In the genomic region with DNA sequence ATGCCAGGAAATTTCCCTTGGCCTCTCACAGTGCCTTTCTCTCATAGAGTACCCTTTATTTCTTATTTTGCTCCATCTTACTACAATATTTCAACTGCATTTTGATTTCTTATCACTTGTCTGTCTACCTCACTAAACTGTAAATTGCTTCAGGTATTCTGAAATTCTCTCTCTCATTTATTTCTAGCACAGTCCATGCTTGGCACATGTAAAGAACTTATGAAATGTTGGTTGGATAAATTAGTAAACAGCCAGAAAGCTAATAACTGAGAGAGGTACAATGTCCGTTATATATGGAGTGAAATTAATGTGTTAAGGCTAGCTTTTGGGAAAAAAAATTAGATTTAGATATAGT, we compare ENCODE assay signal across 9 cellular contexts.
DNase-seq lines count a peak whose midpoint lies in the region; ATAC-seq and TF ChIP-seq lines count a peak whose summit lies in the region.
"Had no signal": no experiment of that assay in that cellular context is flagged by ENCODE, and none has a peak within 500 bp of the region (broad histone marks: within the 10 kb centered on the region; RNA-seq: fewer than 3 reads in every experiment).

No MANE protein-coding gene starts in this region.

- H3K9me3 Mint-ChIP-seq in CD14-positive monocyte (peaks cover 2 to 11% (median 2%) of the 10 kb centered on the region in 7 donors), memory B cell (no peaks in the 10 kb centered on the region)
- no peaks in the 10 kb centered on the region for H3K9me3 Mint-ChIP-seq in activated CD8-positive, alpha-beta T cell treated with anti-CD3 and anti-CD28 coated beads, Interleukin-2, amount 10 ng/mL, durations not matched to agents 7 days and 5 days (ENCODE audit: insufficient read depth)

- intact Hi-C loops in CD14-positive monocyte (cut with micrococcal nuclease) = no loop called here

- peak; percentile 11 for ATAC-seq in GM19395 (IDR thresholded peaks at IDR 0.05; ENCODE audit: unreplicated experiment)
- no peak for ATAC-seq in activated CD8-positive, alpha-beta T cell treated with anti-CD3 and anti-CD28 coated beads, Interleukin-2, amount 10 ng/mL, durations not matched to agents 7 days and 5 days
- ATAC-seq in memory B cell (ENCODE audit: low read depth) = no peak
- no peak for ATAC-seq in GM21447 (IDR thresholded peaks at IDR 0.05; ENCODE audit: unreplicated experiment)
- ATAC-seq in HG02763 (IDR thresholded peaks at IDR 0.05; ENCODE audit: unreplicated experiment) = no peak

- H3K27ac Mint-ChIP-seq in CD14-positive monocyte = peak overlapping the region in 6 of 7 donors; percentile 27 to 95 (median 78)
- peak overlapping the region; percentile 82 for H3K27ac Mint-ChIP-seq in activated CD8-positive, alpha-beta T cell treated with anti-CD3 and anti-CD28 coated beads, Interleukin-2, amount 10 ng/mL, durations not matched to agents 7 days and 5 days
- peak overlapping the region; percentile 59 for H3K27ac Mint-ChIP-seq in memory B cell

- DNase-seq in CD14-positive monocyte (ENCODE audit: low spot score) = no peak
- no peak for DNase-seq in activated CD8-positive, alpha-beta T cell treated with anti-CD3 and anti-CD28 coated beads, Interleukin-2, amount 10 ng/mL, durations not matched to agents 7 days and 5 days
- DNase-seq in memory B cell (ENCODE audit: low spot score in 2 of 2) = no peak
- DNase-seq in stimulated activated naive CD4-positive, alpha-beta T cell treated with Interleukin-2 at 50 U/mL for 16 hours (lab: John Stamatoyannopoulos, UW) = no peak
- no peak for DNase-seq in effector CD4-positive, alpha-beta T cell
- DNase-seq: NCI-H2107 had no signal

- no peaks in the 10 kb centered on the region for H3K36me3 Mint-ChIP-seq in CD14-positive monocyte
- H3K36me3 Mint-ChIP-seq in activated CD8-positive, alpha-beta T cell treated with anti-CD3 and anti-CD28 coated beads, Interleukin-2, amount 10 ng/mL, durations not matched to agents 7 days and 5 days (ENCODE audit: low read depth) = peaks cover 3% of the 10 kb centered on the region
- H3K36me3 Mint-ChIP-seq in memory B cell = no peaks in the 10 kb centered on the region

- no peak for TF ChIP-seq CTCF in CD14-positive monocyte (IDR thresholded peaks at IDR 0.05)

- H3K4me3 Mint-ChIP-seq in CD14-positive monocyte (peak overlapping the region in 1 of 2 donors; percentile 65), memory B cell (peak overlapping the region; percentile 78)
- peak overlapping the region; percentile 34 for H3K4me3 Mint-ChIP-seq in activated CD8-positive, alpha-beta T cell treated with anti-CD3 and anti-CD28 coated beads, Interleukin-2, amount 10 ng/mL, durations not matched to agents 7 days and 5 days

- H3K27me3 Mint-ChIP-seq in CD14-positive monocyte (ENCODE audit: low read depth in 3 of 3) (no peaks in the 10 kb centered on the region), memory B cell (no peaks in the 10 kb centered on the region)
- no peaks in the 10 kb centered on the region for H3K27me3 Mint-ChIP-seq in activated CD8-positive, alpha-beta T cell treated with anti-CD3 and anti-CD28 coated beads, Interleukin-2, amount 10 ng/mL, durations not matched to agents 7 days and 5 days (ENCODE audit: low read depth)

- POLR2A ChIA-PET in activated CD8-positive, alpha-beta T cell treated with anti-CD3 and anti-CD28 coated beads, Interleukin-2, amount 10 ng/mL, durations not matched to agents 7 days and 5 days (lab: Charles Lee) = no interaction called here

- peaks cover 18% of the 10 kb centered on the region for H3K4me1 Mint-ChIP-seq in CD14-positive monocyte
- peaks cover 9% of the 10 kb centered on the region for H3K4me1 Mint-ChIP-seq in activated CD8-positive, alpha-beta T cell treated with anti-CD3 and anti-CD28 coated beads, Interleukin-2, amount 10 ng/mL, durations not matched to agents 7 days and 5 days (ENCODE audit: low read depth)
- H3K4me1 Mint-ChIP-seq in memory B cell = peaks cover 9% of the 10 kb centered on the region

- CTCF ChIA-PET in activated CD8-positive, alpha-beta T cell treated with anti-CD3 and anti-CD28 coated beads, Interleukin-2, amount 10 ng/mL, durations not matched to agents 7 days and 5 days (lab: Charles Lee) = interaction anchor here (1.5 to 1.6 kb wide), 2 partner anchors 12 to 137 kb away, joined by 4 to 7 read pairs; no protein-coding TSS in a partner anchor
